Comparison of ENCODE assay signal across 19 cellular contexts in the genomic region with DNA sequence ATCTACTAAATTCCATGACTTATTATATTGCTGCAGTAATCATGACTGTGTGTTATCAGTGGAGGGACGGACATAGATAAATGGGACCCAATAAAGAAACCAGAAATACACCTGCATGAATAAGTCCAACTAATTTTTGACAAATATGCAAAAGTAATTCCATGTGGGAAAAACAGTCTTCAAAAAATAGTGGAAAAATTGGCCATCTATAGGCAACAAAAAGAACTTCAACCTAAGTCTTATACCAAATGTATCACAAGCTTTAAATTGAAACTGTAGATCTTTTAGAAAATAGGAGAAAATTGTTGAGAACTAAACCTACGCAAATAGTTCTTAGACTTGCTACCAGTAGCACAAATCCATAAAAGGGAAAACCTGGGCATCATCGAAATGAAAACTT.
DNase-seq lines count a peak whose midpoint lies in the region; TF ChIP-seq lines count a peak whose summit lies in the region.
"Had no signal": no experiment of that assay in that cellular context is flagged by ENCODE, and none has a peak within 500 bp of the region (broad histone marks: within the 10 kb centered on the region; RNA-seq: fewer than 3 reads in every experiment).

No MANE protein-coding gene starts in this region.

- no peaks in the 10 kb centered on the region for H3K9me3 ChIP-seq in osteoblast (ENCODE audit: low read depth, low read length)
- H3K9me3 ChIP-seq: HAP-1 had no signal

- TF ChIP-seq CTCF in AG10803 (conservative IDR thresholded peaks at IDR 0.05; ENCODE audit: low read length) (0 out of 2 replicates have a peak, but pooled peaks have one; percentile 12), VCaP (conservative IDR thresholded peaks at IDR 0.05) (peak; percentile 3; the same call in 1 of the 2 replicates), fibroblast of mammary gland (conservative IDR thresholded peaks at IDR 0.05; ENCODE audit: control insufficient read depth, insufficient read depth, low read depth, low read length) (peak; percentile 7), osteoblast (IDR thresholded peaks at IDR 0.05; ENCODE audit: extremely low read depth, low read depth, low read length) (peak; percentile 26)

- H3K27ac ChIP-seq in VCaP (no peak overlapping the region), osteoblast (ENCODE audit: low read depth, low read length) (no peak overlapping the region)
- H3K27ac ChIP-seq: BLaER1 had no signal

- H3K79me2 ChIP-seq in osteoblast (ENCODE audit: insufficient read depth, low read length): no peaks in the 10 kb centered on the region

- H3K36me3 ChIP-seq in osteoblast (ENCODE audit: insufficient read depth, low read length): no peaks in the 10 kb centered on the region
- H3K36me3 ChIP-seq: BLaER1, HAP-1 had no signal

- DNase-seq in AG10803 (ENCODE audit: low read depth) (no peak), fibroblast of mammary gland (ENCODE audit: low read depth) (no peak), osteoblast (ENCODE audit: insufficient read length, low spot score, missing footprints) (no peak), NCI-H1930 (lab: John Stamatoyannopoulos, UW) (no peak), GM19238 (ENCODE audit: insufficient read length, low spot score) (no peak), hippocampal formation (lab: John Stamatoyannopoulos, UW) (no peak)
- no peak for DNase-seq in stimulated activated CD4-positive, alpha-beta T cell treated with anti-CD3 and anti-CD28 coated beads, Interleukin-15, amount 100 ng/mL, for 24 hours
- DNase-seq: CD8-positive, alpha-beta T cell; DMS53; EL; MM.1S; NCI-H1092; NCI-H1436 treated with DMSO at 0.1 percent for 48 hours; NCI-H2081; NCI-H446 treated with DMSO at 0.1 percent for 48 hours; Right ventricle myocardium superior had no signal

- H3K4me3 ChIP-seq in AG10803 (ENCODE audit: low read length) (no peak overlapping the region), fibroblast of mammary gland (ENCODE audit: control insufficient read depth, low read depth, low read length) (no peak overlapping the region), osteoblast (ENCODE audit: insufficient read depth, low read length) (no peak overlapping the region)
- H3K4me3 ChIP-seq: BLaER1, HAP-1 had no signal

- no peaks in the 10 kb centered on the region for H3K4me1 ChIP-seq in osteoblast (ENCODE audit: insufficient read depth, low read length)
- H3K4me1 ChIP-seq: BLaER1, HAP-1 had no signal

- H3K4me2 ChIP-seq in osteoblast (ENCODE audit: insufficient read depth, low read length): no peak overlapping the region
- H3K4me2 ChIP-seq: BLaER1 had no signal

- no peaks in the 10 kb centered on the region for H4K20me1 ChIP-seq in osteoblast (ENCODE audit: insufficient read depth, low read length)
- H4K20me1 ChIP-seq: BLaER1 had no signal

- H3K27me3 ChIP-seq in osteoblast (ENCODE audit: insufficient read depth, low read length): no peaks in the 10 kb centered on the region
- H3K27me3 ChIP-seq: BLaER1 had no signal

- H2AFZ ChIP-seq in osteoblast (ENCODE audit: low read length): no peak overlapping the region
